ENCODE assay signal across 8 cellular contexts in the genomic region with DNA sequence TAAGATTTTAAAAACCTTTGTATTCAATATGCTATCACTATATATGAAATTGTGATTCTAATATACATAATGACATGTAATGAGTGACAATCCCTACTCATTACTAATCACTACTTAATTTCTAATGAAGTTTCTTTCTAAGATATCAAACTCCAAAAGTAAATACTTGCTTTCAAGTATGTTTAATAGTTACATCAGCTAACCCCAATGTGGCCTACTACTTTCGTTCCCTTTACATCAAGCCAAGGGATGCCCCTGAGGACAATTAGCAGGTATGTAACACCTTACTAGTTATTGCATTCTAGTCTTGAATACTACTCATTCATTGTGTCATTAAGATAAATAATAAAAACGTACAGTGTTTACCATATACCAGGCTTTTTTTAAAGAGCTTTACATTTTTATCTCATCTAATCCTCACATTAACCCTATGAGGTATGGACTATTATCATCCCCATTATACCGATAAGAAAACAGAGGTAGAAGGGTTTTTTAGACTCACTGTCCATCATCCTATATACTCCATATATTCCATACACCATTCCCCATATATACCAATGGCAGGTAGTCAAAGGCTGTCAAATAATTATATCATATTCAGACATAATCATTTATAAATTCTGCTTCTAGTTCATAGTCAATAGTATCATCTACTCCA. TPM values are rescaled to one million over a fixed set of nuclear protein-coding genes. Genes with fewer than 3 reads are reported as not detected.
DNase-seq lines count a peak whose midpoint lies in the region; ATAC-seq and TF ChIP-seq lines count a peak whose summit lies in the region.

No MANE protein-coding gene starts in this region.

- no peak for TF ChIP-seq CTCF in SK-N-SH (IDR thresholded peaks at IDR 0.05)
- no peak for TF ChIP-seq CTCF in stomach (IDR thresholded peaks at IDR 0.05)

- TF ChIP-seq POLR2A in stomach (IDR thresholded peaks at IDR 0.05): no peak

- H3K9me2 ChIP-seq in SK-N-SH: no peaks in the 10 kb centered on the region

- TF ChIP-seq EP300 in SK-N-SH (IDR thresholded peaks at IDR 0.05; ENCODE audit: borderline replicate concordance in 1 of 2, low read depth in 1 of 2, low read length in 1 of 2) (no peak), stomach (IDR thresholded peaks at IDR 0.05) (no peak)

- no peaks in the 10 kb centered on the region for H3K27me3 Mint-ChIP-seq in activated T-helper 17 cell treated with anti-CD3 and anti-CD28 coated beads, Interleukin-2, amount 50 U/mL, for 72 hours

- H3K4me3 Mint-ChIP-seq in activated T-helper 17 cell treated with anti-CD3 and anti-CD28 coated beads, Interleukin-2, amount 50 U/mL, for 72 hours: peak overlapping the region; percentile 98

- no peak for DNase-seq in SK-N-SH
- no peak for DNase-seq in stomach
- DNase-seq in NCI-H187 (lab: John Stamatoyannopoulos, UW): no peak
- no peak for DNase-seq in cerebellar cortex (ENCODE audit: low spot score)
- DNase-seq in NCI-H146 (lab: John Stamatoyannopoulos, UW): no peak

- H3F3A ChIP-seq in SK-N-SH (replicated peaks; ENCODE audit: insufficient read depth): no peaks in the 10 kb centered on the region

- H3K9ac ChIP-seq in SK-N-SH (peak overlapping the region; percentile 99), iPS-20b (ENCODE audit: low read depth, low read length) (peak overlapping the region; percentile 96)

- H3K9me3 ChIP-seq in SK-N-SH (no peaks in the 10 kb centered on the region), iPS-20b (ENCODE audit: insufficient read depth, low read depth, low read length) (no peaks in the 10 kb centered on the region), stomach (no peaks in the 10 kb centered on the region)

- peak overlapping the region; percentile 83 for H3K4me2 ChIP-seq in SK-N-SH

- peak overlapping the region; percentile 99 for H3K27ac Mint-ChIP-seq in activated T-helper 17 cell treated with anti-CD3 and anti-CD28 coated beads, Interleukin-2, amount 50 U/mL, for 72 hours

- H2AFZ ChIP-seq in SK-N-SH (ENCODE audit: low read depth): no peak overlapping the region

- H3K36me3 ChIP-seq in SK-N-SH (replicated peaks in 1 of 2; ENCODE audit: control insufficient read depth in 1 of 2, insufficient read depth in 2 of 2, low read length in 1 of 2): peaks cover 65 to 71% of the 10 kb centered on the region in 2 experiments
- H3K36me3 ChIP-seq in iPS-20b (ENCODE audit: insufficient read depth, low read depth, low read length): peaks cover 54% of the 10 kb centered on the region
- H3K36me3 ChIP-seq in stomach: peaks cover 29 to 44% (median 43%) of the 10 kb centered on the region in 4 donors

- H3K27ac ChIP-seq in SK-N-SH (ENCODE audit: low read depth in 2 of 2, low read length in 1 of 2) (no peak overlapping the region), iPS-20b (ENCODE audit: low read length) (no peak overlapping the region), stomach (peak overlapping the region in 4 of 5 donors; percentile 3 to 100 (median 99))

- peaks cover 85% of the 10 kb centered on the region for H4K20me1 ChIP-seq in SK-N-SH (ENCODE audit: insufficient read depth)

- H3K36me3 Mint-ChIP-seq in activated T-helper 17 cell treated with anti-CD3 and anti-CD28 coated beads, Interleukin-2, amount 50 U/mL, for 72 hours (ENCODE audit: low read depth): peaks cover 92% of the 10 kb centered on the region

- peaks cover 93% of the 10 kb centered on the region for H3K79me2 ChIP-seq in SK-N-SH (ENCODE audit: insufficient read depth)

- POLR2A ChIA-PET in SK-N-SH (lab: Yijun Ruan, JAX): interaction anchor here (1.1 kb wide), 1 partner anchor 9 kb away, joined by 3 read pairs; no protein-coding TSS in a partner anchor

- TF ChIP-seq RAD21 in SK-N-SH (IDR thresholded peaks at IDR 0.05; ENCODE audit: low read length): no peak

- 1% methylated on average over 3 of the region's 3 CpGs for WGBS in SK-N-SH (ENCODE audit: low lambda C conversion rate)
- WGBS in stomach, 5 donors: 0 to 3% (median 1%) methylated on average over 3 of the region's 3 CpGs

- H3K27me3 ChIP-seq in SK-N-SH (ENCODE audit: insufficient read depth) (no peaks in the 10 kb centered on the region), iPS-20b (ENCODE audit: insufficient read depth, low read length) (no peaks in the 10 kb centered on the region), stomach (no peaks in the 10 kb centered on the region)

- H3K4me3 ChIP-seq in SK-N-SH (ENCODE audit: low read depth in 2 of 2, low read length in 1 of 2) (peak overlapping the region; percentile 78 to 89), iPS-20b (ENCODE audit: low read length) (peak overlapping the region; percentile 92), stomach (peak overlapping the region; percentile 80 to 95 (median 84))

- no peak for ATAC-seq in SK-N-SH treated with all-trans-retinoic acid at 6 μM for 48 hours
- no peak for ATAC-seq in activated T-helper 17 cell treated with anti-CD3 and anti-CD28 coated beads, Interleukin-2, amount 50 U/mL, for 72 hours (replicated peaks)

- CTCF ChIA-PET in SK-N-SH (lab: Yijun Ruan, JAX): interaction anchor here (0.6 to 5.8 kb wide), 13 partner anchors 9 to 1385 kb away, joined by 3 to 60 read pairs (median 4); a partner anchor contains a TSS

- peaks cover 5% of the 10 kb centered on the region for H3K4me1 Mint-ChIP-seq in activated T-helper 17 cell treated with anti-CD3 and anti-CD28 coated beads, Interleukin-2, amount 50 U/mL, for 72 hours

- intact Hi-C loops in stomach (cut with DNase I; ENCODE audit: low total_unique reads): no loop called here

- H3K4me1 ChIP-seq in SK-N-SH (ENCODE audit: control insufficient read depth in 1 of 2, insufficient read depth in 2 of 2, low read depth in 1 of 2, low read length in 1 of 2): peaks cover 9 to 22% of the 10 kb centered on the region in 2 experiments; a peak in 3 of 4 replicates
- peaks cover 2% of the 10 kb centered on the region; the same call in 1 of the 2 replicates for H3K4me1 ChIP-seq in iPS-20b (ENCODE audit: insufficient read depth, low read length)
- H3K4me1 ChIP-seq in stomach: peaks cover 20 to 56% (median 33%) of the 10 kb centered on the region in 4 donors

- no peaks in the 10 kb centered on the region for H3K9me3 Mint-ChIP-seq in activated T-helper 17 cell treated with anti-CD3 and anti-CD28 coated beads, Interleukin-2, amount 50 U/mL, for 72 hours

TF ChIP-seq in SK-N-SH, 30 proteins besides CTCF, POLR2A, EP300 and RAD21 (continues in another document):
- no peak for TF ChIP-seq FOXM1 (IDR thresholded peaks at IDR 0.05; ENCODE audit: low read depth)
- TF ChIP-seq, protein P1, sequence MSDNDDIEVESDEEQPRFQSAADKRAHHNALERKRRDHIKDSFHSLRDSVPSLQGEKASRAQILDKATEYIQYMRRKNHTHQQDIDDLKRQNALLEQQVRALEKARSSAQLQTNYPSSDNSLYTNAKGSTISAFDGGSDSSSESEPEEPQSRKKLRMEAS (IDR thresholded peaks at IDR 0.05; ENCODE audit: low read depth): no peak
- no peak for TF ChIP-seq RCOR1 (IDR thresholded peaks at IDR 0.05; ENCODE audit: low read length)
- TF ChIP-seq FOXJ3 (CRISPR knock-in tag; IDR thresholded peaks at IDR 0.05): no peak
- TF ChIP-seq RFX5 (IDR thresholded peaks at IDR 0.05; ENCODE audit: low read length): no peak

TF ChIP-seq in SK-N-SH treated with all-trans-retinoic acid at 6 μM for 48 hours, 23 proteins besides CTCF, POLR2A, EP300 and RAD21:
- TF ChIP-seq ISL1 (CRISPR knock-in tag; IDR thresholded peaks at IDR 0.05) (no peak), ARNTL (CRISPR knock-in tag; IDR thresholded peaks at IDR 0.05; ENCODE audit: borderline replicate concordance, low read depth) (no peak)

RNA-seq across cellular contexts. Expression of a gene that starts 4.2 kb away (rescaled TPM):
- polyA plus RNA-seq in SK-N-SH (2012; rRNA removed) (12.1 and 14.3 TPM in 2 replicates), stomach (10 to 100 TPM in 1 of 3 donors, 1 to 10 TPM in 2; 6.5 to 11.1 (median 9.3) TPM)
- 13.1 and 13.4 TPM in 2 replicates for polyA plus RNA-seq in SK-N-SH (2012; cell fraction: cytosol; rRNA removed)
- polyA plus RNA-seq in SK-N-SH (2012; cell fraction: nucleus; rRNA removed): 10.3 and 13.2 TPM in 2 replicates
- total RNA-seq in activated T-helper 17 cell treated with anti-CD3 and anti-CD28 coated beads, Interleukin-2, amount 50 U/mL, for 72 hours: 10 to 100 TPM; 63.9 to 71.6 TPM
- 10 to 100 TPM; 19.8 to 74.4 (median 51.6) TPM for total RNA-seq in stomach

RNA-seq across cellular contexts. Expression of a gene that starts 47.7 kb away (rescaled TPM):
- polyA plus RNA-seq in SK-N-SH (2012; rRNA removed) (1.2 and 3.1 TPM in 2 replicates), stomach (10 to 100 TPM in 2 of 3 donors, 1 to 10 TPM in 1; 6.4 to 37.5 (median 32.1) TPM)
- polyA plus RNA-seq in SK-N-SH (2012; cell fraction: cytosol; rRNA removed): 1.5 and 3.4 TPM in 2 replicates
- 6.3 and 7.7 TPM in 2 replicates for polyA plus RNA-seq in SK-N-SH (2012; cell fraction: nucleus; rRNA removed)
- total RNA-seq in activated T-helper 17 cell treated with anti-CD3 and anti-CD28 coated beads, Interleukin-2, amount 50 U/mL, for 72 hours: 1 to 10 TPM in 1 of 2 donors, under 1 TPM in 1; 0.37 to 1.3 TPM
- total RNA-seq in stomach: 10 to 100 TPM; 12.5 to 97.9 (median 39.1) TPM

Comparison
In these comparisons a context has a peak if more than half of its experiments do, and no peak if none do; other contexts are left out.
1. H3K27ac ChIP-seq: peak in stomach (4 of 5); none in SK-N-SH (0 of 2) and iPS-20b (single experiment).
2. RNA of a gene that starts 47.7 kb away (total RNA-seq): 12.5 to 97.9 TPM in stomach; 0.37 to 1.3 TPM in activated T-helper 17 cell treated with anti-CD3 and anti-CD28 coated beads, Interleukin-2, amount 50 U/mL, for 72 hours; every median in the first group is over 4 times any median in the second.
3. Peak in every context shown above with its lines, with median percentiles within 50 percentile points of each other: H3K4me3 ChIP-seq.